ENCODE assay signal across 2 cellular contexts in the genomic region with DNA sequence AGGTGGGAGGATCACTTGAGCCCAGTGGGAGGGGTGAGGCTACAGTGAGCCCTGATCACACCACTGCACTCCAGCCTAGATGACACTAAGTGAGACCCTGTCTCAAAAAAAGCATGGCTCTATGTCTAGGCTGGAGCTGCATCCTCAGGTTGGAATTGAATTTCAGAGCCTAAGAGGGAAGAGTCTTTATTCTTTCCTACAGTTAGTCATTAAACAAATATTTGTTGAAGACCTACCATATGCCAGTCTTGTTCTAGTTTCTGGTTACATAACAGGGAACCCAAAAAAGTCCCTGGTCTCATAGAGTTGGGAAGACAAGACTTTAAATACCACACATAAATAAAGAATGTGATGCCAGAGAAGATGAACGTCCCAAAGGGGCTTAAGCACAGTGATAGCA.
A peak's percentile ranks its signal among the peaks of the same experiment; 100 is the strongest.
TF ChIP-seq lines count a peak whose summit lies in the region.

No MANE protein-coding gene starts in this region.

TF ChIP-seq in HEK293, 187 proteins besides CTCF, POLR2A, EP300 and RAD21:
- TF ChIP-seq ZNF37A (tag by site-specific recombination; IDR thresholded peaks at IDR 0.05) = no peak
- no peak for TF ChIP-seq ZNF16 (tag by site-specific recombination; IDR thresholded peaks at IDR 0.05; ENCODE audit: low read depth)
- TF ChIP-seq, protein P1, sequence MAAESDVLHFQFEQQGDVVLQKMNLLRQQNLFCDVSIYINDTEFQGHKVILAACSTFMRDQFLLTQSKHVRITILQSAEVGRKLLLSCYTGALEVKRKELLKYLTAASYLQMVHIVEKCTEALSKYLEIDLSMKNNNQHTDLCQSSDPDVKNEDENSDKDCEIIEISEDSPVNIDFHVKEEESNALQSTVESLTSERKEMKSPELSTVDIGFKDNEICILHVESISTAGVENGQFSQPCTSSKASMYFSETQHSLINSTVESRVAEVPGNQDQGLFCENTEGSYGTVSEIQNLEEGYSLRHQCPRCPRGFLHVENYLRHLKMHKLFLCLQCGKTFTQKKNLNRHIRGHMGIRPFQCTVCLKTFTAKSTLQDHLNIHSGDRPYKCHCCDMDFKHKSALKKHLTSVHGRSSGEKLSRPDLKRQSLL (tag by site-specific recombination; IDR thresholded peaks at IDR 0.05) = 0 out of 2 replicates have a peak, but pooled peaks have one; percentile 48

TF ChIP-seq in HepG2, 621 proteins besides CTCF, POLR2A, EP300 and RAD21:
- TF ChIP-seq FOSL2 (CRISPR knock-in tag; IDR thresholded peaks at IDR 0.05) (peak; percentile 40; the same call in 1 of the 2 replicates), ZNF746 (CRISPR knock-in tag; IDR thresholded peaks at IDR 0.05) (no peak), ZNF644 (CRISPR knock-in tag; IDR thresholded peaks at IDR 0.05; ENCODE audit: low read depth) (peak; percentile 19; the same call in 1 of the 2 replicates)
